Comparison of ENCODE assay signal across 12 cellular contexts in genomic region chr14:57963071-57963470, GRCh38.
"Had no signal": no experiment of that assay in that cellular context is flagged by ENCODE, and none has a peak within 500 bp of the region (broad histone marks: within the 10 kb centered on the region; RNA-seq: fewer than 3 reads in every experiment).

No MANE protein-coding gene starts in this region.

- ATAC-seq: pancreas had no signal

- H3K9me3 ChIP-seq: breast epithelium, pancreas had no signal

- H3K4me1 ChIP-seq: breast epithelium, pancreas had no signal

- DNase-seq: activated CD4-positive, alpha-beta T cell treated with anti-CD3 and anti-CD28 coated beads, Interleukin-2, amount 10 ng/mL, durations not matched to agents 7 days and 5 days; activated CD4-positive, CD25-positive, alpha-beta regulatory T cell; activated gamma-delta T cell treated with Interleukin-2 at 50 U/mL for 16 hours; dermis blood vessel endothelial cell; erythroblast; hippocampal formation; pancreas; stimulated activated CD4-positive, alpha-beta T cell treated with anti-CD3 and anti-CD28 coated beads, Interleukin-4, amount 100 ng/mL, for 4 hours; stimulated activated CD8-positive, alpha-beta memory T cell treated with anti-CD3 and anti-CD28 coated beads, Interleukin-4, amount 100 ng/mL, for 48 hours; stimulated activated naive CD4-positive, alpha-beta T cell treated with Interleukin-2 at 50 U/mL for 16 hours had no signal

- H3K4me3 ChIP-seq: breast epithelium, pancreas, skin epidermis had no signal

- H3K27me3 ChIP-seq: breast epithelium, pancreas had no signal

- H3K36me3 ChIP-seq: breast epithelium, pancreas had no signal

- H3K27ac ChIP-seq: breast epithelium, pancreas, skin epidermis had no signal
